ENCODE assay signal across 1 cellular context in the genomic region with DNA sequence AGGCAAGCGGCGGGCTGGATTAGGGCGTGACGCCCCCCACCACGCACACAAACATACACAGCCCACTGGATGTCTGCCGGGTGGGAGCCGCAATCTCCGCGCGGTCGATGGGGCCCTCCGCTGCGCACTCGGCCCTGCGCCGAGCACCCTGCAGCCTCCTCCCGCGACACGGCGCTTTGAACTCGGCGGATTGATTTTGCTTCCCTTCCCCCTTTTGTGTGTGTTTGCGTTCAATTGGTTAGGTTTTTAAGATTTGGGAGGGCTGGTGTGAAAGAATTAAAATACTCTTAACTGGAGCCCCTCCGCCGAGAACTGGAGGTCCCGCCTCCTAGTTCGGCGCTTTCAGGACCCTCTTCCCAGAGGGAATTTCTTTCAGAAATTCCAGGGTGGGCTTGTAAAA.
TF ChIP-seq lines count a peak whose summit lies in the region.

No MANE protein-coding gene starts in this region.

TF ChIP-seq in SK-N-SH, 30 proteins besides CTCF, POLR2A, EP300 and RAD21 (continued from another document):
- TF ChIP-seq USF2 (IDR thresholded peaks at IDR 0.05; ENCODE audit: borderline replicate concordance, low read depth, low read length) (no peak), GATA2 (CRISPR knock-in tag; IDR thresholded peaks at IDR 0.05) (no peak), NRF1 (IDR thresholded peaks at IDR 0.05; ENCODE audit: low read depth, low read length) (no peak)
